ENCODE assay signal across 8 cellular contexts in the genomic region with DNA sequence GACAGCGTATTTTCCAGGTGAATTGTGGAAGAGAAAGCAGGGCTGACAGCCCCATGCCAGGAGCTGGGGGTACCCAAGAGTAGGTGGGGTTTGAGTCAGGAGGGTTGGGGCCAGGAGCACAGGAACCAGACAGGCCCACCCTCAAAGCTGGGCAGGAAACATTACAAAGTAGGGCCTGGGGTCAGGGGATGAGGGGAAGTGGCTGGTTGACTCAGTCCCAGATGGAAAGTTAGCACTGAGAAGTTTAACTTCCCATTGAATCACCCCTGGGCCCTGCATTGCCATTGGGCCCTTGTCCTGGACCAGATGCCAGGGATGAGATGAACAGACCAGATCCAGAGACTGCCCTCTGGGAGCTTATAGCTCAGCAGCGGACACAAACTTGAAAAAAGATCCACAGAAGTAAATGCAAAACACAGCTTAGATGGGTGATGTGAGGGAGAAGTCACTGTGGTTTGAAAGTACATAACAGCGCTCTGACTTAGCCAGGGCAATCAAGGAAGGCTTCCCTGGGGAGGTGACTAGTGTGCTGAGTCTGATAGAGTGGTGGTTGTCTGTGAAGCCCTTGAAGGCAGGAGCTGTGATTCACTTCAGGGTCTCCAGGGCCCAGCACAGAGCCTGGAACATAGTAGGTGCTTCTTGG. TPM values are rescaled to one million over a fixed set of nuclear protein-coding genes. Genes with fewer than 3 reads are reported as not detected.
DNase-seq lines count a peak whose midpoint lies in the region; ATAC-seq and TF ChIP-seq lines count a peak whose summit lies in the region.

No MANE protein-coding gene starts in this region.

- DNase-seq in GM03348 (ENCODE audit: low spot score) (peak; percentile 43), SJSA1 (ENCODE audit: low read depth in 1 of 2, low spot score in 2 of 2) (no peak), fibroblast of mammary gland (ENCODE audit: low read depth) (peak; percentile 91), hippocampal formation (lab: John Stamatoyannopoulos, UW) (no peak), iPS-NIHi11 (ENCODE audit: low spot score) (no peak), WERI-Rb-1 (no peak)

- H3K27ac ChIP-seq in SJSA1 (no peak overlapping the region), skeletal muscle tissue (ENCODE audit: low read depth, low read length) (peak overlapping the region; percentile 98), WERI-Rb-1 (no peak overlapping the region)

- H3K36me3 ChIP-seq in SJSA1: peaks cover 47% of the 10 kb centered on the region
- no peaks in the 10 kb centered on the region for H3K36me3 ChIP-seq in skeletal muscle tissue (ENCODE audit: control insufficient read depth in 3 of 3, insufficient read depth in 3 of 3, low read length in 3 of 3)
- H3K36me3 ChIP-seq in WERI-Rb-1: no peaks in the 10 kb centered on the region

- H3K4me3 ChIP-seq in SJSA1 (peak overlapping the region; percentile 89), fibroblast of mammary gland (ENCODE audit: control insufficient read depth, low read depth, low read length) (peak overlapping the region; percentile 78), skeletal muscle tissue (ENCODE audit: low read length in 3 of 3) (no peak overlapping the region), WERI-Rb-1 (ENCODE audit: low read depth, low read length) (no peak overlapping the region)

- no peak for ATAC-seq in HG03175 (IDR thresholded peaks at IDR 0.05; ENCODE audit: unreplicated experiment)

- H3K9ac ChIP-seq in skeletal muscle tissue (ENCODE audit: low read depth in 1 of 3, low read length in 3 of 3): peak overlapping the region in 1 of 3 donors; percentile 40

- H3K9me3 ChIP-seq in SJSA1 (replicated peaks): no peaks in the 10 kb centered on the region; the same call in 1 of the 2 replicates
- H3K9me3 ChIP-seq in skeletal muscle tissue (ENCODE audit: control insufficient read depth in 3 of 3, low read length in 3 of 3): no peaks in the 10 kb centered on the region
- no peaks in the 10 kb centered on the region for H3K9me3 ChIP-seq in WERI-Rb-1 (ENCODE audit: severe bottlenecking)

- no peak for TF ChIP-seq CTCF in fibroblast of mammary gland (conservative IDR thresholded peaks at IDR 0.05; ENCODE audit: control insufficient read depth, insufficient read depth, low read depth, low read length)
- TF ChIP-seq CTCF in WERI-Rb-1 (IDR thresholded peaks at IDR 0.05; ENCODE audit: low read depth, low read length): no peak

- H3K27me3 ChIP-seq in SJSA1 (replicated peaks) (no peaks in the 10 kb centered on the region), skeletal muscle tissue (ENCODE audit: control insufficient read depth in 3 of 3, insufficient read depth in 3 of 3, low read length in 3 of 3) (no peaks in the 10 kb centered on the region), WERI-Rb-1 (ENCODE audit: insufficient read depth, low read depth, severe bottlenecking) (no peaks in the 10 kb centered on the region)

- H3K4me1 ChIP-seq in SJSA1 (replicated peaks): peaks cover 50% of the 10 kb centered on the region
- H3K4me1 ChIP-seq in skeletal muscle tissue (ENCODE audit: control insufficient read depth in 3 of 3, insufficient read depth in 3 of 3, low read length in 3 of 3): peaks cover 30 to 44% (median 38%) of the 10 kb centered on the region in 3 donors

RNA-seq across cellular contexts. Expression of gene MAFF, which starts 2.2 kb away (rescaled TPM):
- 45.7 and 52.1 TPM in 2 replicates for total RNA-seq in SJSA1 (2014; rRNA removed; shearing (Covaris generic))
- 4.2 TPM for total RNA-seq in skeletal muscle tissue

RNA-seq across cellular contexts. Expression of gene PLA2G6, which starts 22.3 kb away (rescaled TPM):
- 1.0 and 2.5 TPM in 2 replicates for total RNA-seq in SJSA1 (2014; rRNA removed; shearing (Covaris generic))
- 14.1 TPM for total RNA-seq in skeletal muscle tissue

Comparison
In these comparisons a context has a peak if more than half of its experiments do, and no peak if none do; other contexts are left out.
1. DNase-seq: peak in GM03348 (single experiment) and fibroblast of mammary gland (single experiment); none in SJSA1 (0 of 2), hippocampal formation (0 of 2), iPS-NIHi11 (single experiment) and WERI-Rb-1 (single experiment).
2. H3K4me3 ChIP-seq: peak in SJSA1 (single experiment) and fibroblast of mammary gland (single experiment); none in skeletal muscle tissue (0 of 3) and WERI-Rb-1 (single experiment).